ENCODE assay signal across 18 cellular contexts in the genomic region with DNA sequence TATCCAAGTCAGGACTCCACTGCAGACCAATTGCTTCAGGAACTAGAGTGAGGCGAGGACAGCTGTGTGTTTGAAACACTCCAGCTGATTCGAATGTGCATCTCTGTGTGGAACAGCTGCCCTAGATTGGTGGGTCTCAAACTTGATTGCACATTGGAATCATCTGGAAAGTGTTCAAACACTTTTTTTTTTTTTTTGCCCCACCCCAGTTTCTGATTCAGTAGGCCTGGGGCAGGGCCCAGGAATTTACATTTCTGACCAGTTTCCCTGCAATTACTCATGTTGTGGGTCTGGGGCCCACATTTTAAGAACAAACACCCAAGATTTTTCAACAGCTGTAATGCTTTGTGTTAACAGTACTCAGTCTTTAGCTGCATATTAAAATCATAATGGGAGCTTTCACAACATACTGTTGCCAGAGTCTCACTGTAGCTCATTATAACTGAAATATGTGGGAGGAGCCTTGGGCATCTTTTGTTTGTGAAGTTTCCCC.
DNase-seq lines count a peak whose midpoint lies in the region; ATAC-seq, FAIRE-seq and TF ChIP-seq lines count a peak whose summit lies in the region.
"Had no signal": no experiment of that assay in that cellular context is flagged by ENCODE, and none has a peak within 500 bp of the region (broad histone marks: within the 10 kb centered on the region; RNA-seq: fewer than 3 reads in every experiment).

No MANE protein-coding gene starts in this region.

- H3K36me3 ChIP-seq in HAP-1 (replicated peaks) (no peaks in the 10 kb centered on the region), bronchial epithelial cell (ENCODE audit: control insufficient read depth, insufficient read depth, low read length) (no peaks in the 10 kb centered on the region), right lobe of liver (no peaks in the 10 kb centered on the region)
- H3K36me3 ChIP-seq: colonic mucosa had no signal

- H3K9me3 ChIP-seq in HAP-1 (no peaks in the 10 kb centered on the region), right lobe of liver (no peaks in the 10 kb centered on the region)
- H3K9me3 ChIP-seq: colonic mucosa had no signal

- in situ Hi-C loops in HAP-1 (cut with MboI; ENCODE audit: low sequenced_read_pairs) = no loop called here

- H3K4me3 ChIP-seq in HAP-1 (no peak overlapping the region), bronchial epithelial cell (ENCODE audit: low read depth, low read length) (no peak overlapping the region), right lobe of liver (no peak overlapping the region)
- H3K4me3 ChIP-seq: colonic mucosa had no signal

- H3K27ac ChIP-seq in right lobe of liver = peak overlapping the region in 2 of 3 donors; percentile 41 to 57
- H3K27ac ChIP-seq: C4-2B, colonic mucosa had no signal

- no peak for ATAC-seq in right lobe of liver

- TF ChIP-seq POLR2A in right lobe of liver (IDR thresholded peaks at IDR 0.05) = no peak

- FAIRE-seq in bronchial epithelial cell (lab: Jason Lieb, UNC) = no peak
- FAIRE-seq: RCC 7860 had no signal

- whole genome bisulfite sequencing in right lobe of liver (ENCODE audit: insufficient coverage, low coverage, low lambda C conversion rate, missing lambda C conversion rate) = 100% methylated on average over 2 of the region's 2 CpGs

- no peaks in the 10 kb centered on the region for H3K27me3 ChIP-seq in HAP-1 (ENCODE audit: low read depth)
- no peaks in the 10 kb centered on the region for H3K27me3 ChIP-seq in bronchial epithelial cell (ENCODE audit: control insufficient read depth, insufficient read depth, low read length)
- H3K27me3 ChIP-seq in right lobe of liver = no peaks in the 10 kb centered on the region
- H3K27me3 ChIP-seq: colonic mucosa had no signal

- intact Hi-C loops in right lobe of liver (cut with DNase I) = no loop called here

- TF ChIP-seq CTCF in bronchial epithelial cell (IDR thresholded peaks at IDR 0.05; ENCODE audit: insufficient read depth, low read length, severe bottlenecking) (no peak), right lobe of liver (IDR thresholded peaks at IDR 0.05) (no peak)

- DNase-seq in EH (ENCODE audit: low read depth) = peak; percentile 44
- DNase-seq in HAP-1 (ENCODE audit: low spot score in 2 of 2) = peak; percentile 21 to 31
- DNase-seq in bronchial epithelial cell (ENCODE audit: low read depth) = peak; percentile 65
- DNase-seq in right lobe of liver = no peak
- DNase-seq in DMS53 (lab: John Stamatoyannopoulos, UW) = no peak
- no peak for DNase-seq in occipital lobe (lab: John Stamatoyannopoulos, UW)
- DNase-seq in RKO (ENCODE audit: low spot score) = no peak
- DNase-seq: activated CD8-positive, alpha-beta memory T cell treated with anti-CD3 and anti-CD28 coated beads for 24 hours; activated effector memory CD4-positive, alpha-beta T cell treated with anti-CD3 and anti-CD28 coated beads, Interleukin-2, amount 50 U/mL, for 16 hours; aorta; colonic mucosa; head of caudate nucleus; KG1; NCI-H1105; nucleus accumbens; stimulated activated CD4-positive, alpha-beta T cell treated with anti-CD3 and anti-CD28 coated beads, Interleukin-4, amount 100 ng/mL, for 4 hours had no signal

- H3K4me1 ChIP-seq in HAP-1 = peaks cover 13% of the 10 kb centered on the region
- peaks cover 0 to 5% (median 0%) of the 10 kb centered on the region in 4 donors for H3K4me1 ChIP-seq in right lobe of liver
- H3K4me1 ChIP-seq: colonic mucosa had no signal

Comparison
In these comparisons a context has a peak if more than half of its experiments do, and no peak if none do; other contexts are left out.
1. DNase-seq: peak in EH (single experiment), HAP-1 (2 of 2) and bronchial epithelial cell (single experiment); none in right lobe of liver (0 of 3), DMS53 (single experiment), occipital lobe (single experiment) and RKO (single experiment).